6 cellular contexts compared by ENCODE assay signal in the genomic region with DNA sequence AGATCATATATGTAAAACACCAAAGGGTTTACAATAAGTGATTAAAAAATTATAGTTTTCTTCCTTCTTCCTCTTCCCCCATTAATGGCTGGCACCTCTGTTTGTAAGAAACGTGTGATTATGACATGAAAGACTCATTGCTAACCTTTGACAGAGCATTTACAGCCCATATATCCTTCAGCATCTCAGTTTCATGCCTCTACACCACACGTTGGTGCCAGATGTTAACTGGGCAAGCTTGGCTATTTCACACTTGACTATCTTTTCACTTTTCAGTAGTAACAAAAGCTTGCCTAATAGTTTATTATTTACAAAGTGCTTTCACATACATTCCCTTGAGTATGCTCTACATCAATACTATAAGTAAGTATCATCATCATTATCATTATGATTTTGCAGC.
"Had no signal": no experiment of that assay in that cellular context is flagged by ENCODE, and none has a peak within 500 bp of the region (broad histone marks: within the 10 kb centered on the region; RNA-seq: fewer than 3 reads in every experiment).

No MANE protein-coding gene starts in this region.

- H3K4me1 ChIP-seq: HAP-1 had no signal

- H3K36me3 ChIP-seq: HAP-1 had no signal

- H3K27ac ChIP-seq: GM23248 had no signal

- H3K4me3 ChIP-seq: GM23248, HAP-1, K562 had no signal

- ATAC-seq: K562 had no signal

- H3K9me3 ChIP-seq: HAP-1 had no signal

- DNase-seq: GM23248, GOT3, H7, IMR-90 had no signal
